ENCODE assay signal across 34 cellular contexts in the genomic region with DNA sequence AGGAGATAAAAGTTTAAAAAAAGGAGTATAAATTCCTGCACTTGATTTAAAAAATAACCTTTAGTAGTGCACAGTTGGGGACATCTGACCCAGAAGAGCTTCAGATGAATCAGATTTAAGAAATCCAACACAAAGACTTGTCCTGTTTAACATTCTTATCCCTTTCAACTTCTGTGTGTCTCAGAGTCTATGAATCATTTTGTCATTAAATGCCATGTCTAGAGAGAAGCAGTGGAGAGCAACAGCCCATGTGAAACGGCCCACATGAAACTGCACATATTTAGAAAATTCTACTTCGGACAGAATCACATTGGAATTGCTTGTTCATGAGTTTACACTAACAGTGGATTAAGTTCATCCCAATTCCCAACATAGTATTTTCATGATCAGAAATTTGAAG.
DNase-seq lines count a peak whose midpoint lies in the region; ATAC-seq and TF ChIP-seq lines count a peak whose summit lies in the region.
"Had no signal": no experiment of that assay in that cellular context is flagged by ENCODE, and none has a peak within 500 bp of the region (broad histone marks: within the 10 kb centered on the region; RNA-seq: fewer than 3 reads in every experiment).

No MANE protein-coding gene starts in this region.

- H3K27ac Mint-ChIP-seq in HFFc6: peak overlapping the region; percentile 68
- peak overlapping the region; percentile 22 for H3K27ac Mint-ChIP-seq in mesothelial cell of epicardium
- H3K27ac Mint-ChIP-seq: progenitor cell of endocrine pancreas had no signal

- H3K27me3 Mint-ChIP-seq in HFFc6 (ENCODE audit: insufficient read depth) (peaks cover 3% of the 10 kb centered on the region; the same call in 1 of the 2 replicates), mesothelial cell of epicardium (ENCODE audit: low read depth) (no peaks in the 10 kb centered on the region)
- H3K27me3 Mint-ChIP-seq: progenitor cell of endocrine pancreas had no signal

- intact Hi-C loops in left lung (cut with DNase I): no loop called here

- TF ChIP-seq CTCF in HFFc6 (IDR thresholded peaks at IDR 0.05) (no peak), mesothelial cell of epicardium (IDR thresholded peaks at IDR 0.05; ENCODE audit: unreplicated experiment) (no peak), left lung (IDR thresholded peaks at IDR 0.05) (no peak)

- no peak for ATAC-seq in left lung
- ATAC-seq: A549, heart right ventricle had no signal

- no peaks in the 10 kb centered on the region for H3K36me3 ChIP-seq in left lung
- H3K36me3 ChIP-seq: breast epithelium, uterus, WERI-Rb-1 had no signal

- H3K4me1 ChIP-seq in left lung: no peaks in the 10 kb centered on the region
- H3K4me1 ChIP-seq: A549, breast epithelium, testis, uterus had no signal

- peaks cover 49% of the 10 kb centered on the region for H3K36me3 Mint-ChIP-seq in HFFc6 (ENCODE audit: low read depth)
- no peaks in the 10 kb centered on the region for H3K36me3 Mint-ChIP-seq in mesothelial cell of epicardium

- H3K9me3 ChIP-seq in left lung: no peaks in the 10 kb centered on the region
- H3K9me3 ChIP-seq: A549, BLaER1, breast epithelium, heart right ventricle, testis, uterus had no signal

- H3K9me3 Mint-ChIP-seq in HFFc6 (no peaks in the 10 kb centered on the region), mesothelial cell of epicardium (no peaks in the 10 kb centered on the region)

- H3K4me3 Mint-ChIP-seq in HFFc6 (peak overlapping the region; percentile 1; the same call in 1 of the 2 replicates), mesothelial cell of epicardium (no peak overlapping the region)
- H3K4me3 Mint-ChIP-seq: neural crest cell had no signal

- H3K27ac ChIP-seq in left lung: no peak overlapping the region
- H3K27ac ChIP-seq: A549, BLaER1, breast epithelium, epithelial cell of prostate, heart right ventricle, testis, uterus, WERI-Rb-1 had no signal

- no peak overlapping the region for H3K4me3 ChIP-seq in left lung
- H3K4me3 ChIP-seq: A549, BLaER1, breast epithelium, heart right ventricle, testis, uterus had no signal

- DNase-seq in AG20443 (ENCODE audit: low spot score): peak; percentile 40
- DNase-seq in HFFc6: peak; percentile 68
- peak; percentile 29 for DNase-seq in astrocyte of the hippocampus (ENCODE audit: low read depth, low spot score)
- no peak for DNase-seq in mesothelial cell of epicardium (ENCODE audit: low spot score in 2 of 2, unreplicated experiment in 2 of 2)
- no peak for DNase-seq in NCI-H1694 treated with DMSO at 0.1 percent for 48 hours (lab: John Stamatoyannopoulos, UW)
- DNase-seq in left lung: no peak
- no peak for DNase-seq in pons (ENCODE audit: low spot score)
- DNase-seq in DMS 273 treated with DMSO at 0.1 percent for 48 hours (lab: John Stamatoyannopoulos, UW): no peak
- DNase-seq: activated CD4-positive, alpha-beta T cell treated with anti-CD3 and anti-CD28 coated beads for 48 hours; activated CD8-positive, alpha-beta memory T cell treated with anti-CD3 and anti-CD28 coated beads for 24 hours; activated gamma-delta T cell; activated T-cell treated with anti-CD3 and anti-CD28 coated beads, Interleukin-2, amount 50 U/mL, for 1 hour; DMS53; effector CD4-positive, alpha-beta T cell; heart right ventricle; mammary epithelial cell; NCI-H1048; NCI-H1694; NCI-H2171 treated with DMSO at 0.1 percent for 48 hours; NCI-H526; NK-92 treated with Interleukin-12 subunit alpha and Interleukin-12 subunit beta, amount 100 ng/mL, for 24 hours; SIG-M5; stimulated activated naive CD4-positive, alpha-beta T cell treated with Interleukin-2 at 50 U/mL for 16 hours; SW 1271; T-helper 9 cell; testis; uterus; WERI-Rb-1 had no signal

- peaks cover 67% of the 10 kb centered on the region for H3K4me1 Mint-ChIP-seq in HFFc6 (ENCODE audit: low read depth)
- H3K4me1 Mint-ChIP-seq in mesothelial cell of epicardium: peaks cover 14% of the 10 kb centered on the region

- H3K27me3 ChIP-seq in left lung: no peaks in the 10 kb centered on the region
- H3K27me3 ChIP-seq: BLaER1, breast epithelium, heart right ventricle, testis, uterus had no signal

Comparison
In these comparisons a context has a peak if more than half of its experiments do, and no peak if none do; other contexts are left out.
1. DNase-seq: peak in AG20443 (single experiment), HFFc6 (single experiment) and astrocyte of the hippocampus (single experiment); none in mesothelial cell of epicardium (0 of 2), NCI-H1694 treated with DMSO at 0.1 percent for 48 hours (single experiment), left lung (0 of 2), pons (single experiment) and DMS 273 treated with DMSO at 0.1 percent for 48 hours (single experiment).